In genomic region chr2:131156452-131157149, GRCh38 we compare ENCODE assay signal across 11 cellular contexts. TPM values are rescaled to one million over a fixed set of nuclear protein-coding genes. Genes with fewer than 3 reads are reported as not detected.
DNase-seq lines count a peak whose midpoint lies in the region; ATAC-seq and TF ChIP-seq lines count a peak whose summit lies in the region.
"Had no signal": no experiment of that assay in that cellular context is flagged by ENCODE, and none has a peak within 500 bp of the region (broad histone marks: within the 10 kb centered on the region; RNA-seq: fewer than 3 reads in every experiment).

No MANE protein-coding gene starts in this region.

- in situ Hi-C loops in Panc1 (cut with HindIII; ENCODE audit: low pct_unique_long_range_greater_than_20kb, low sequenced_read_pairs), result no loop called here

- CTCF ChIA-PET in Panc1 (lab: Charles Lee), result no interaction called here

- no peaks in the 10 kb centered on the region for H3K36me3 ChIP-seq in Panc1 (ENCODE audit: control insufficient read depth, insufficient read depth, low read length)
- H3K36me3 ChIP-seq: vagina had no signal

- peak; percentile 29 for DNase-seq in GM03348 (ENCODE audit: low spot score)
- DNase-seq in Panc1 (ENCODE audit: low read depth, low spot score), result no peak
- DNase-seq in fibroblast of villous mesenchyme (ENCODE audit: low read depth), result no peak
- DNase-seq in OCI-M2 (lab: John Stamatoyannopoulos, UW; ENCODE audit: unreplicated experiment), result no peak
- DNase-seq in stimulated activated CD4-positive, alpha-beta T cell treated with anti-CD3 and anti-CD28 coated beads, Interleukin-12 subunit alpha, Interleukin-12 subunit beta, amount 100 ng/mL, for 4 hours, result no peak
- DNase-seq: heart right ventricle, NCI-H2081 had no signal

- TF ChIP-seq CTCF in Panc1 (IDR thresholded peaks at IDR 0.05), result peak; percentile 36
- peak; percentile 26 for TF ChIP-seq CTCF in fibroblast of villous mesenchyme (IDR thresholded peaks at IDR 0.05; ENCODE audit: insufficient read depth, low read depth, low read length)

- H3K4me1 ChIP-seq in Panc1 (ENCODE audit: control insufficient read depth, insufficient read depth, low read length), result no peaks in the 10 kb centered on the region; the same call in 1 of the 2 replicates
- H3K4me1 ChIP-seq: heart right ventricle, vagina had no signal

- POLR2A ChIA-PET in Panc1 (lab: Charles Lee), result no interaction called here

- intact Hi-C loops in Panc1 (cut with micrococcal nuclease; ENCODE audit: unreplicated experiment), result no loop called here

- H3K27me3 ChIP-seq in Panc1 (ENCODE audit: control insufficient read depth, insufficient read depth, low read length), result no peaks in the 10 kb centered on the region
- H3K27me3 ChIP-seq: heart right ventricle, vagina had no signal

- BruUV-seq in Panc1 (replicated peaks; lab: Mats Ljungman, UMichigan), result no TSS peak

- no peak overlapping the region for H3K27ac ChIP-seq in Panc1 (ENCODE audit: low read length)
- H3K27ac ChIP-seq: heart right ventricle, vagina had no signal

- ATAC-seq in GM21447 (IDR thresholded peaks at IDR 0.05; ENCODE audit: unreplicated experiment), result peak; percentile 30
- ATAC-seq in Panc1, result peak; percentile 32; the same call in 1 of the 2 replicates
- no peak for ATAC-seq in HG02588 (IDR thresholded peaks at IDR 0.05; ENCODE audit: unreplicated experiment)
- ATAC-seq in GM21576 (IDR thresholded peaks at IDR 0.05; ENCODE audit: unreplicated experiment), result no peak
- ATAC-seq: heart right ventricle had no signal

- H3K9me3 ChIP-seq in Panc1 (ENCODE audit: control insufficient read depth, insufficient read depth, low read depth, low read length), result no peaks in the 10 kb centered on the region
- H3K9me3 ChIP-seq: heart right ventricle, vagina had no signal

- no peak overlapping the region for H3K4me3 ChIP-seq in Panc1 (ENCODE audit: low read depth in 2 of 2, low read length in 2 of 2)
- H3K4me3 ChIP-seq in fibroblast of villous mesenchyme (ENCODE audit: low read depth, low read length), result no peak overlapping the region
- H3K4me3 ChIP-seq: heart right ventricle, vagina had no signal

RNA-seq across cellular contexts. Expression of gene PLEKHB2, which starts 51.5 kb away (rescaled TPM):
- total RNA-seq in Panc1 (2021; ENCODE audit: unreplicated experiment), result 72.0 TPM
- 60.3 TPM for polyA plus RNA-seq in Panc1 (2012; ENCODE audit: insufficient read length)
- total RNA-seq in fibroblast of villous mesenchyme, result 98.2 and 167 TPM in 2 replicates

RNA-seq across cellular contexts. Expression of gene POTEE, which starts 52.7 kb away (rescaled TPM):
- 1.1 TPM for total RNA-seq in Panc1 (2021; ENCODE audit: unreplicated experiment)
- polyA plus RNA-seq in Panc1 (2012; ENCODE audit: insufficient read length), result 1.3 TPM
- 0.32 TPM in 1 of 2 replicates, not detected in the other for total RNA-seq in fibroblast of villous mesenchyme
- total RNA-seq: vagina had no signal
- polyA plus RNA-seq: heart right ventricle had no signal

Comparison
In these comparisons a context has a peak if more than half of its experiments do, and no peak if none do; other contexts are left out.
1. ATAC-seq: peak in GM21447 (single experiment) and Panc1 (single experiment); none in HG02588 (single experiment) and GM21576 (single experiment).